In genomic region chr10:125054664-125055273, GRCh38 we compare ENCODE assay signal across 1 cellular context.
A peak's percentile ranks its signal among the peaks of the same experiment; 100 is the strongest.
TF ChIP-seq lines count a peak whose summit lies in the region.

No MANE protein-coding gene starts in this region.

TF ChIP-seq in HEK293, 187 proteins besides CTCF, POLR2A, EP300 and RAD21 (continued from another document):
- no peak for TF ChIP-seq ZNF624 (tag by site-specific recombination; IDR thresholded peaks at IDR 0.05)
- peak; percentile 60 for TF ChIP-seq ZBTB8A (tag by site-specific recombination; IDR thresholded peaks at IDR 0.05)
- TF ChIP-seq FEZF1 (tag by site-specific recombination; IDR thresholded peaks at IDR 0.05) = peak; percentile 52; the same call in 1 of the 2 replicates
- TF ChIP-seq ATF2 (tag by site-specific recombination; IDR thresholded peaks at IDR 0.05; ENCODE audit: low read depth) = no peak
- no peak for TF ChIP-seq ZNF514 (tag by site-specific recombination; IDR thresholded peaks at IDR 0.05)
- no peak for TF ChIP-seq ZNF311 (tag by site-specific recombination; IDR thresholded peaks at IDR 0.05; ENCODE audit: borderline replicate concordance)
- peak; percentile 87 for TF ChIP-seq ZIC2 (tag by site-specific recombination; IDR thresholded peaks at IDR 0.05)
- no peak for TF ChIP-seq ZNF596 (tag by site-specific recombination; IDR thresholded peaks at IDR 0.05)
- no peak for TF ChIP-seq HOXA7 (CRISPR knock-in tag; IDR thresholded peaks at IDR 0.05; ENCODE audit: borderline replicate concordance)
- TF ChIP-seq ZNF223 (tag by site-specific recombination; IDR thresholded peaks at IDR 0.05) = no peak
